ENCODE assay signal across 25 cellular contexts in genomic region chr11:31323145-31323544, GRCh38. TPM values are rescaled to one million over a fixed set of nuclear protein-coding genes. Genes with fewer than 3 reads are reported as not detected.
"Had no signal": no experiment of that assay in that cellular context is flagged by ENCODE, and none has a peak within 500 bp of the region (broad histone marks: within the 10 kb centered on the region; RNA-seq: fewer than 3 reads in every experiment).

No MANE protein-coding gene starts in this region.

- H3K36me3 ChIP-seq: colonic mucosa, esophagus muscularis mucosa, esophagus squamous epithelium, gastrocnemius medialis, gastroesophageal sphincter, heart left ventricle, heart right ventricle had no signal

- ATAC-seq: effector memory CD8-positive, alpha-beta T cell; esophagus mucosa; foreskin keratinocyte; gastrocnemius medialis; gastroesophageal sphincter; heart left ventricle; heart right ventricle had no signal

- H3K79me2 ChIP-seq: hepatocyte had no signal

- H3K4me2 ChIP-seq: hepatocyte had no signal

- H3K27ac ChIP-seq: colonic mucosa, coronary artery, dorsolateral prefrontal cortex, epithelial cell of prostate, esophagus muscularis mucosa, esophagus squamous epithelium, foreskin keratinocyte, gastrocnemius medialis, gastroesophageal sphincter, heart left ventricle, heart right ventricle, hepatocyte had no signal

- H3K4me3 ChIP-seq: colonic mucosa, coronary artery, dorsolateral prefrontal cortex, esophagus muscularis mucosa, esophagus squamous epithelium, gastrocnemius medialis, gastroesophageal sphincter, heart left ventricle, heart right ventricle, hepatocyte had no signal

- H3K27me3 ChIP-seq: colonic mucosa, dorsolateral prefrontal cortex, esophagus muscularis mucosa, esophagus squamous epithelium, foreskin keratinocyte, gastrocnemius medialis, gastroesophageal sphincter, heart left ventricle, heart right ventricle, hepatocyte had no signal

- DNase-seq: colonic mucosa; cortex of kidney; dermis blood vessel endothelial cell; dorsolateral prefrontal cortex; effector CD4-positive, alpha-beta T cell; effector CD8-positive, alpha-beta T cell; effector memory CD4-positive, alpha-beta T cell; effector memory CD8-positive, alpha-beta T cell; endodermal cell; erythroblast; esophagus squamous epithelium; foreskin fibroblast; foreskin keratinocyte; foreskin melanocyte; gastrocnemius medialis; glutamatergic neuron; head of caudate nucleus; heart left ventricle; heart right ventricle had no signal

- H3K9me3 ChIP-seq: colonic mucosa, esophagus muscularis mucosa, esophagus squamous epithelium, gastrocnemius medialis, gastroesophageal sphincter, heart left ventricle, heart right ventricle had no signal

- H2AFZ ChIP-seq: hepatocyte had no signal

RNA-seq across cellular contexts. Expression of gene DCDC1, which starts 46.4 kb away (rescaled TPM):
- polyA plus RNA-seq: foreskin keratinocyte had no signal
